Comparison of ENCODE assay signal across 26 cellular contexts in genomic region chr2:16461672-16462071, GRCh38.
"Had no signal": no experiment of that assay in that cellular context is flagged by ENCODE, and none has a peak within 500 bp of the region (broad histone marks: within the 10 kb centered on the region; RNA-seq: fewer than 3 reads in every experiment).

No MANE protein-coding gene starts in this region.

- H3K4me1 Mint-ChIP-seq: activated B cell treated with CpG ODN at 0.5 μM for 24 hours; activated T-helper 17 cell treated with anti-CD3 and anti-CD28 coated beads, Interleukin-2, amount 50 U/mL, for 72 hours; naive thymus-derived CD4-positive, alpha-beta T cell; neural crest cell had no signal

- H3K4me3 Mint-ChIP-seq: activated B cell treated with CpG ODN at 0.5 μM for 24 hours; activated CD4-positive, alpha-beta T cell treated with anti-CD3 and anti-CD28 coated beads for 36 hours; activated T-cell treated with anti-CD3 and anti-CD28 coated beads, Interleukin-2, amount 50 U/mL, for 24 hours; activated T-helper 17 cell treated with anti-CD3 and anti-CD28 coated beads, Interleukin-2, amount 50 U/mL, for 72 hours; dendritic cell treated with granulocyte-macrophage colony-stimulating factor and Interleukin-4, amounts not matched to agents 40 ng/mL and 50 ng/mL, for 4 days; naive thymus-derived CD4-positive, alpha-beta T cell; neural crest cell had no signal

- H3K36me3 ChIP-seq: brain microvascular endothelial cell, lower lobe of right lung, prostate gland, upper lobe of right lung had no signal

- ATAC-seq: activated CD4-positive, alpha-beta T cell treated with anti-CD3 and anti-CD28 coated beads for 36 hours; activated naive CD4-positive, alpha-beta T cell treated with anti-CD3 and anti-CD28 coated beads, Interleukin-2, amount 50 U/mL, for 72 hours; activated T-helper 17 cell treated with anti-CD3 and anti-CD28 coated beads, Interleukin-2, amount 50 U/mL, for 72 hours; left colon; lower lobe of right lung; naive thymus-derived CD4-positive, alpha-beta T cell; stimulated activated naive CD8-positive, alpha-beta T cell treated with anti-CD3 and anti-CD28 coated beads, Interleukin-15, Interleukin-2, amounts not matched to agents 100 U/mL and 50 U/mL, for 24 hours; upper lobe of right lung had no signal

- H3K4me3 ChIP-seq: lower lobe of right lung, prostate gland, upper lobe of right lung had no signal

- H3K9me3 ChIP-seq: lower lobe of right lung, prostate gland, upper lobe of right lung had no signal

- H3K36me3 Mint-ChIP-seq: naive thymus-derived CD4-positive, alpha-beta T cell had no signal

- H3K9me3 Mint-ChIP-seq: activated B cell treated with CpG ODN at 0.5 μM for 24 hours; activated T-cell treated with anti-CD3 and anti-CD28 coated beads, Interleukin-2, amount 50 U/mL, for 24 hours; activated T-helper 17 cell treated with anti-CD3 and anti-CD28 coated beads, Interleukin-2, amount 50 U/mL, for 72 hours had no signal

- H3K27ac ChIP-seq: brain microvascular endothelial cell, lower lobe of right lung, prostate gland, upper lobe of right lung had no signal

- H3K27me3 Mint-ChIP-seq: dendritic cell treated with granulocyte-macrophage colony-stimulating factor and Interleukin-4, amounts not matched to agents 40 ng/mL and 50 ng/mL, for 4 days had no signal

- H3K27ac Mint-ChIP-seq: activated B cell treated with CpG ODN at 0.5 μM for 24 hours; activated CD4-positive, alpha-beta T cell treated with anti-CD3 and anti-CD28 coated beads for 36 hours; activated naive CD4-positive, alpha-beta T cell treated with anti-CD3 and anti-CD28 coated beads, Interleukin-2, amount 50 U/mL, for 72 hours; activated T-cell treated with anti-CD3 and anti-CD28 coated beads, Interleukin-2, amount 50 U/mL, for 24 hours; activated T-helper 17 cell treated with anti-CD3 and anti-CD28 coated beads, Interleukin-2, amount 50 U/mL, for 72 hours; dendritic cell treated with granulocyte-macrophage colony-stimulating factor and Interleukin-4, amounts not matched to agents 40 ng/mL and 50 ng/mL, for 4 days; naive thymus-derived CD4-positive, alpha-beta T cell had no signal

- H3K27me3 ChIP-seq: brain microvascular endothelial cell, upper lobe of right lung had no signal

- FAIRE-seq: keratinocyte had no signal

- H3K4me1 ChIP-seq: lower lobe of right lung, prostate gland, upper lobe of right lung had no signal

- DNase-seq: activated B cell treated with CpG ODN at 0.5 μM for 24 hours; activated CD4-positive, alpha-beta T cell treated with anti-CD3 and anti-CD28 coated beads for 36 hours; activated CD4-positive, alpha-beta T cell treated with anti-CD3 and anti-CD28 coated beads, Interleukin-2, amount 50 U/mL, for 4 hours; activated CD8-positive, alpha-beta memory T cell treated with anti-CD3 and anti-CD28 coated beads for 24 hours; activated CD8-positive, alpha-beta memory T cell treated with anti-CD3 and anti-CD28 coated beads, Interleukin-2, amount 50 U/mL, for 4 hours; activated T-cell treated with anti-CD3 and anti-CD28 coated beads, Interleukin-2, amount 50 U/mL, for 24 hours; aorta; brain microvascular endothelial cell; caudate nucleus; effector CD8-positive, alpha-beta T cell; foreskin melanocyte; glutamatergic neuron; hypothalamus; left colon; lower lobe of right lung; naive thymus-derived CD4-positive, alpha-beta T cell; stimulated activated CD4-positive, alpha-beta T cell treated with anti-CD3 and anti-CD28 coated beads, Interleukin-4, amount 100 ng/mL, for 24 hours; stimulated activated naive CD8-positive, alpha-beta T cell treated with anti-CD3 and anti-CD28 coated beads, Interleukin-15, Interleukin-2, amounts not matched to agents 100 U/mL and 50 U/mL, for 24 hours; T-helper 9 cell; upper lobe of right lung had no signal
